16 cellular contexts compared by ENCODE assay signal in the genomic region with DNA sequence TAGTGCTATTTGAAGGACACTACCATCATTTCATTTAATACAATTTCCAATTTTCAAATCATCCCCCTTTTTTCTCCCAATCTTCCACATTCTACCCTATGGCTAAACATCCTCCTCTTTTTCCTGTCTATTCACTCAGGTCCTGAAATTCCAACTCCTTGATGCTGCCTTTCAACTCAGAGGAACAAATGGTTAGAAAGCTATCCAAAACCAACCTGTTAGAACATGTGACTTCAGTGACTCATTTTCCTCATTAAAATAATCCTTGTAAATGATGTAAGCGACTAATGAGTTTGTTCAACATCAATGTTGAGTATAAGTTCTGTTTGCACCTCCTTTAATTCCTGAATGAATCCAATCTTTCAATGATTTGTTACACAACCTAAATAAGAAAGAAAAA. TPM values are rescaled to one million over a fixed set of nuclear protein-coding genes. Genes with fewer than 3 reads are reported as not detected.
DNase-seq lines count a peak whose midpoint lies in the region; ATAC-seq, FAIRE-seq and TF ChIP-seq lines count a peak whose summit lies in the region.
"Had no signal": no experiment of that assay in that cellular context is flagged by ENCODE, and none has a peak within 500 bp of the region (broad histone marks: within the 10 kb centered on the region; RNA-seq: fewer than 3 reads in every experiment).

No MANE protein-coding gene starts in this region.

- H3K27me3 Mint-ChIP-seq in activated naive CD4-positive, alpha-beta T cell treated with anti-CD3 and anti-CD28 coated beads for 36 hours (ENCODE audit: low read depth) = no peaks in the 10 kb centered on the region
- no peaks in the 10 kb centered on the region for H3K27me3 Mint-ChIP-seq in T-helper 17 cell
- H3K27me3 Mint-ChIP-seq: naive B cell had no signal

- no peak overlapping the region for H3K4me3 Mint-ChIP-seq in activated naive CD4-positive, alpha-beta T cell treated with anti-CD3 and anti-CD28 coated beads for 36 hours
- peak overlapping the region; percentile 68 for H3K4me3 Mint-ChIP-seq in T-helper 17 cell

- peaks cover 2% of the 10 kb centered on the region for H3K36me3 ChIP-seq in bronchial epithelial cell (ENCODE audit: control insufficient read depth, insufficient read depth, low read length)

- intact Hi-C loops in activated naive CD4-positive, alpha-beta T cell treated with anti-CD3 and anti-CD28 coated beads for 36 hours (cut with micrococcal nuclease) = no loop called here

- no peaks in the 10 kb centered on the region for H3K9me3 Mint-ChIP-seq in activated naive CD4-positive, alpha-beta T cell treated with anti-CD3 and anti-CD28 coated beads for 36 hours
- H3K9me3 Mint-ChIP-seq: naive B cell had no signal

- H3K4me3 ChIP-seq in bronchial epithelial cell (ENCODE audit: low read depth, low read length) = no peak overlapping the region
- H3K4me3 ChIP-seq: left ventricle myocardium inferior had no signal

- H3K27ac Mint-ChIP-seq in activated naive CD4-positive, alpha-beta T cell treated with anti-CD3 and anti-CD28 coated beads for 36 hours = peak overlapping the region; percentile 65
- H3K27ac Mint-ChIP-seq in T-helper 17 cell = peak overlapping the region; percentile 92

- CTCF ChIA-PET in activated naive CD4-positive, alpha-beta T cell treated with anti-CD3 and anti-CD28 coated beads for 36 hours (lab: Charles Lee) = interaction anchor here (5.9 kb wide), 1 partner anchor 13 kb away, joined by 52 read pairs; no protein-coding TSS in a partner anchor

- no peaks in the 10 kb centered on the region for H3K9me3 ChIP-seq in T-helper 17 cell (ENCODE audit: control insufficient read depth, low read length, poor library complexity, severe bottlenecking)
- H3K9me3 ChIP-seq: left ventricle myocardium inferior had no signal

- H3K4me1 Mint-ChIP-seq in activated naive CD4-positive, alpha-beta T cell treated with anti-CD3 and anti-CD28 coated beads for 36 hours (ENCODE audit: low read depth) = peaks cover 75% of the 10 kb centered on the region
- peaks cover 51% of the 10 kb centered on the region for H3K4me1 Mint-ChIP-seq in T-helper 17 cell

- no peak for FAIRE-seq in bronchial epithelial cell (lab: Jason Lieb, UNC)

- peaks cover 48% of the 10 kb centered on the region for H3K36me3 Mint-ChIP-seq in activated naive CD4-positive, alpha-beta T cell treated with anti-CD3 and anti-CD28 coated beads for 36 hours (ENCODE audit: low read depth)
- H3K36me3 Mint-ChIP-seq in T-helper 17 cell (ENCODE audit: low read depth) = peaks cover 5% of the 10 kb centered on the region

- TF ChIP-seq CTCF in bronchial epithelial cell (IDR thresholded peaks at IDR 0.05; ENCODE audit: insufficient read depth, low read length, severe bottlenecking) = no peak
- no peak for TF ChIP-seq CTCF in GM20000 (IDR thresholded peaks at IDR 0.05; ENCODE audit: extremely low read depth, missing control alignments)

- ATAC-seq in T-helper 17 cell = no peak
- no peak for ATAC-seq in GM21390 (IDR thresholded peaks at IDR 0.05; ENCODE audit: unreplicated experiment)

- H3K27me3 ChIP-seq in bronchial epithelial cell (ENCODE audit: control insufficient read depth, insufficient read depth, low read length) = no peaks in the 10 kb centered on the region

- DNase-seq in activated naive CD4-positive, alpha-beta T cell treated with anti-CD3 and anti-CD28 coated beads for 36 hours = no peak
- no peak for DNase-seq in activated naive CD4-positive, alpha-beta T cell treated with Interleukin-2 at 50 U/mL for 16 hours
- DNase-seq in T-helper 17 cell (no peak), bronchial epithelial cell (ENCODE audit: low read depth) (peak; percentile 89), renal cortical epithelial cell (ENCODE audit: low read depth) (peak; percentile 57), NCI-H345 (lab: John Stamatoyannopoulos, UW) (no peak), GM20000 (ENCODE audit: low spot score) (no peak)
- DNase-seq: activated gamma-delta T cell treated with Interleukin-2 at 50 U/mL for 16 hours; caudate nucleus; DMS 273 treated with DMSO at 0.1 percent for 48 hours; effector CD8-positive, alpha-beta T cell; left ventricle myocardium inferior; naive B cell; RPMI8226; stimulated activated CD4-positive, alpha-beta T cell treated with anti-CD3 and anti-CD28 coated beads, Interleukin-15, amount 100 ng/mL, for 24 hours had no signal

RNA-seq across cellular contexts. Expression of a gene that starts 5.5 kb away (rescaled TPM):
- 10 to 100 TPM; 67.8 to 70.7 TPM for total RNA-seq in activated naive CD4-positive, alpha-beta T cell treated with anti-CD3 and anti-CD28 coated beads for 36 hours
- total RNA-seq in T-helper 17 cell = 10 to 100 TPM; 43.4 to 53.8 TPM
- 13.2 and 26.2 TPM in 2 replicates for total RNA-seq in bronchial epithelial cell
- total RNA-seq in renal cortical epithelial cell = 31.8 and 53.4 TPM in 2 replicates

RNA-seq across cellular contexts. Expression of a gene that starts 16.2 kb away (rescaled TPM):
- 10 to 100 TPM; 58.7 to 60.0 TPM for total RNA-seq in activated naive CD4-positive, alpha-beta T cell treated with anti-CD3 and anti-CD28 coated beads for 36 hours
- 10 to 100 TPM; 72.9 to 82.0 TPM for total RNA-seq in T-helper 17 cell
- total RNA-seq in bronchial epithelial cell = 23.6 and 28.7 TPM in 2 replicates
- 7.3 and 9.6 TPM in 2 replicates for total RNA-seq in renal cortical epithelial cell

Comparison
In these comparisons a context has a peak if more than half of its experiments do, and no peak if none do; other contexts are left out.
1. DNase-seq: peak in bronchial epithelial cell (single experiment) and renal cortical epithelial cell (single experiment); none in activated naive CD4-positive, alpha-beta T cell treated with anti-CD3 and anti-CD28 coated beads for 36 hours (single experiment), activated naive CD4-positive, alpha-beta T cell treated with Interleukin-2 at 50 U/mL for 16 hours (single experiment), T-helper 17 cell (0 of 3), NCI-H345 (single experiment) and GM20000 (single experiment).